In the genomic region with DNA sequence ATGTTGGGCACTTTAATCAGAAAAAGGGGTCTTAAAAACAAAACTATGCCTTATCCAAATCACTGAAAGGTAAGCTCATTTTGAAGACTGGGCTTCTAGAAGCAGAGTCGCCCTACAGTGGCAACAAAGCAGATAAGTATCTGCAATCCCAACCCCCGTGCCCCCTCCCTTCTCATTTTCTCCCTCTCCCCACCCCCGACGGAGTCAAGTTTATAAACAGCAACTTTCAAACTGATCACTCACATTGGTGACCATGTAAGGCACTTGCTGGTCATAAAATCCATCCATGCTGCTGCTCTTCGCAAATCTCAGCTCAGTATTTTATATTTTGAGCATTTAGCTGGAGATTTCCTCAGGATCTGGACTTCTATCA, we compare ENCODE assay signal across 8 cellular contexts. TPM values are rescaled to one million over a fixed set of nuclear protein-coding genes. Genes with fewer than 3 reads are reported as not detected.
A peak's percentile ranks its signal among the peaks of the same experiment; 100 is the strongest.
DNase-seq lines count a peak whose midpoint lies in the region; ATAC-seq and TF ChIP-seq lines count a peak whose summit lies in the region.

No MANE protein-coding gene starts in this region.

- peaks cover 3% of the 10 kb centered on the region for H3K4me1 ChIP-seq in effector memory CD4-positive, alpha-beta T cell (ENCODE audit: control insufficient read depth, insufficient read depth, low read length, poor library complexity, severe bottlenecking)

- no peak for TF ChIP-seq CTCF in nephron progenitor cell (IDR thresholded peaks at IDR 0.05)

- peak overlapping the region; percentile 66 for H3K4me3 ChIP-seq in effector memory CD4-positive, alpha-beta T cell (ENCODE audit: insufficient read depth, low read depth, low read length, poor library complexity, severe bottlenecking)

- peak; percentile 42 for DNase-seq in COLO668 (lab: John Stamatoyannopoulos, UW; ENCODE audit: unreplicated experiment)
- peak; percentile 83 for DNase-seq in NCI-H460 (ENCODE audit: extremely low read depth, low read depth)
- no peak for DNase-seq in effector memory CD4-positive, alpha-beta T cell
- peak; percentile 47 for DNase-seq in nephron progenitor cell
- no peak for DNase-seq in stimulated activated CD4-positive, alpha-beta T cell treated with anti-CD3 and anti-CD28 coated beads, Interleukin-1b, Interleukin-23, amount 100 ng/mL, for 48 hours

- no peak overlapping the region for H3K27ac Mint-ChIP-seq in nephron progenitor cell

- ATAC-seq in HG03039 (IDR thresholded peaks at IDR 0.05; ENCODE audit: unreplicated experiment) (no peak), HG03565 (IDR thresholded peaks at IDR 0.05; ENCODE audit: unreplicated experiment) (no peak), esophagus mucosa (no peak)

- no peak overlapping the region for H3K27ac ChIP-seq in effector memory CD4-positive, alpha-beta T cell (ENCODE audit: insufficient read depth, low read length, poor library complexity, severe bottlenecking)

- peaks cover 21% of the 10 kb centered on the region for H3K27me3 ChIP-seq in effector memory CD4-positive, alpha-beta T cell (replicated peaks; ENCODE audit: control insufficient read depth, insufficient read depth, low read length, poor library complexity, severe bottlenecking)

- H3K4me1 Mint-ChIP-seq in nephron progenitor cell = peaks cover 6% of the 10 kb centered on the region

- no peaks in the 10 kb centered on the region for H3K36me3 Mint-ChIP-seq in nephron progenitor cell (ENCODE audit: low read depth)

- H3K9me3 ChIP-seq in effector memory CD4-positive, alpha-beta T cell (ENCODE audit: control insufficient read depth, low read length) = no peaks in the 10 kb centered on the region

- H3K27me3 Mint-ChIP-seq in nephron progenitor cell (ENCODE audit: low read depth, poor library complexity) = no peaks in the 10 kb centered on the region

- H3K36me3 ChIP-seq in effector memory CD4-positive, alpha-beta T cell (ENCODE audit: control insufficient read depth, insufficient read depth, low read length) = no peaks in the 10 kb centered on the region

- H3K9me3 Mint-ChIP-seq in nephron progenitor cell = no peaks in the 10 kb centered on the region

- no peak overlapping the region for H3K4me3 Mint-ChIP-seq in nephron progenitor cell

RNA-seq across cellular contexts. Expression of gene ETV1, which starts 0.7 kb away (rescaled TPM):
- total RNA-seq in NCI-H460 (2014; rRNA removed; shearing (Covaris generic)) = 68.8 and 81.6 TPM in 2 replicates
- 17.4 and 33.0 TPM in 2 replicates for polyA plus RNA-seq in NCI-H460 (2014; cell fraction: nucleus; rRNA removed)
- total RNA-seq in esophagus mucosa = 3.3 TPM

Comparison
In these comparisons a context has a peak if more than half of its experiments do, and no peak if none do; other contexts are left out.
1. DNase-seq: peak in COLO668 (single experiment), NCI-H460 (single experiment) and nephron progenitor cell (single experiment); none in effector memory CD4-positive, alpha-beta T cell (0 of 3) and stimulated activated CD4-positive, alpha-beta T cell treated with anti-CD3 and anti-CD28 coated beads, Interleukin-1b, Interleukin-23, amount 100 ng/mL, for 48 hours (single experiment).
2. RNA of gene ETV1, which starts 0.7 kb away (total RNA-seq): 68.8 to 81.6 TPM in NCI-H460; 3.3 TPM in esophagus mucosa (single experiment); every median in the first group is over 10 times any median in the second.